Comparison of ENCODE assay signal across 1 cellular context in the genomic region with DNA sequence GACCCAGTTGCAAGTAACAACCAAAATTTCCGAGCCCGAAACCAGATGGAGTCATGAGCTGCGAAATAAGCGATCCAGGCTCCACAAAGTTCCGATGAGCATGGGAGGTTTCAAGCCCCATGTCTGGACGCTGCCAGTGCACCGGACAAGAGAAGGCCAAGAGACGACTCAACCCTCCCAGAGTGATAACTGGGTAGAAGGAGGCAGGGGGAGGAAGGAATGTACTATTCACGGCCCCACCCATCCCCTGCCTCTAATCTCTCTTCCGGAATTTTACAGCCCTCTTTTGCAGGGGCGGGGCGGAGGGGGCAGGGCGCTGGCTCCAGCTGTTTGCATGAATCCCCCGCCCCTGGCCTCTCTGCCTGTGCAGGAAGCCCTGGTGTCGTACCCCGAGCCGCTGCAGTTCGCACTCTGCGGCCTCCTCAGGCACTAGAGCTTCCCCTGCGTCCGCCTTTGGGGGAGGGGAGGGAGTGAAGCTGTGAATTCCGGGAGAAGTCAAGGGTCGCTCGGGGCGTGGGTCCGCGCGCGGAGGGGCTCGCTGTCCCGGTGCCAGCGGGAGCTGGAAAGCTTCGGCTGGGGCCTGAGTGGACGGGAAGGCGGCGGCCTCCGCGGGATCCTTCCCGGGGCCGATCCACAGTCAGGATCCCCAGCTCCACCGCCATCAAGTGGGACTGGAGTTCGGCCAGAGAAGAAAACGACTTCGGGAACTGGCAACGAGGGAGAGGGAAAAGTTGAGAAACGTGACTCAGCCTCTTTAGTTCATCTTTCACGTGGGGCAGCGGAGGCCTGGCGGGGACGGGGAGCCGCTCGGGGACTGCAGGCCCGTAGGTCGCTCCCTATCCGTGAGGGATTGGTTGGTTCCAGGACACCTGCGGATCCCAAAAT.
TF ChIP-seq lines count a peak whose summit lies in the region.

No MANE protein-coding gene starts in this region.

TF ChIP-seq in HepG2, 621 proteins besides CTCF, POLR2A, EP300 and RAD21 (continued from another document and continues in another):
- TF ChIP-seq KLF12 (CRISPR knock-in tag; IDR thresholded peaks at IDR 0.05; ENCODE audit: borderline replicate concordance) = 0 out of 2 replicates have a peak, but pooled peaks have one; percentile 37
- no peak for TF ChIP-seq TRIM22 (IDR thresholded peaks at IDR 0.05)
- no peak for TF ChIP-seq MBNL3 (CRISPR knock-in tag; conservative IDR thresholded peaks at IDR 0.05)
- TF ChIP-seq TBX2 (CRISPR knock-in tag; IDR thresholded peaks at IDR 0.05; ENCODE audit: borderline replicate concordance) = peak; percentile 13; the same call in 1 of the 2 replicates
- TF ChIP-seq, protein P1, sequence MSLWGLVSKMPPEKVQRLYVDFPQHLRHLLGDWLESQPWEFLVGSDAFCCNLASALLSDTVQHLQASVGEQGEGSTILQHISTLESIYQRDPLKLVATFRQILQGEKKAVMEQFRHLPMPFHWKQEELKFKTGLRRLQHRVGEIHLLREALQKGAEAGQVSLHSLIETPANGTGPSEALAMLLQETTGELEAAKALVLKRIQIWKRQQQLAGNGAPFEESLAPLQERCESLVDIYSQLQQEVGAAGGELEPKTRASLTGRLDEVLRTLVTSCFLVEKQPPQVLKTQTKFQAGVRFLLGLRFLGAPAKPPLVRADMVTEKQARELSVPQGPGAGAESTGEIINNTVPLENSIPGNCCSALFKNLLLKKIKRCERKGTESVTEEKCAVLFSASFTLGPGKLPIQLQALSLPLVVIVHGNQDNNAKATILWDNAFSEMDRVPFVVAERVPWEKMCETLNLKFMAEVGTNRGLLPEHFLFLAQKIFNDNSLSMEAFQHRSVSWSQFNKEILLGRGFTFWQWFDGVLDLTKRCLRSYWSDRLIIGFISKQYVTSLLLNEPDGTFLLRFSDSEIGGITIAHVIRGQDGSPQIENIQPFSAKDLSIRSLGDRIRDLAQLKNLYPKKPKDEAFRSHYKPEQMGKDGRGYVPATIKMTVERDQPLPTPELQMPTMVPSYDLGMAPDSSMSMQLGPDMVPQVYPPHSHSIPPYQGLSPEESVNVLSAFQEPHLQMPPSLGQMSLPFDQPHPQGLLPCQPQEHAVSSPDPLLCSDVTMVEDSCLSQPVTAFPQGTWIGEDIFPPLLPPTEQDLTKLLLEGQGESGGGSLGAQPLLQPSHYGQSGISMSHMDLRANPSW (CRISPR knock-in tag; IDR thresholded peaks at IDR 0.05; ENCODE audit: borderline replicate concordance) = no peak
- no peak for TF ChIP-seq ZNF589 (CRISPR knock-in tag; conservative IDR thresholded peaks at IDR 0.05)
- TF ChIP-seq, protein P2, sequence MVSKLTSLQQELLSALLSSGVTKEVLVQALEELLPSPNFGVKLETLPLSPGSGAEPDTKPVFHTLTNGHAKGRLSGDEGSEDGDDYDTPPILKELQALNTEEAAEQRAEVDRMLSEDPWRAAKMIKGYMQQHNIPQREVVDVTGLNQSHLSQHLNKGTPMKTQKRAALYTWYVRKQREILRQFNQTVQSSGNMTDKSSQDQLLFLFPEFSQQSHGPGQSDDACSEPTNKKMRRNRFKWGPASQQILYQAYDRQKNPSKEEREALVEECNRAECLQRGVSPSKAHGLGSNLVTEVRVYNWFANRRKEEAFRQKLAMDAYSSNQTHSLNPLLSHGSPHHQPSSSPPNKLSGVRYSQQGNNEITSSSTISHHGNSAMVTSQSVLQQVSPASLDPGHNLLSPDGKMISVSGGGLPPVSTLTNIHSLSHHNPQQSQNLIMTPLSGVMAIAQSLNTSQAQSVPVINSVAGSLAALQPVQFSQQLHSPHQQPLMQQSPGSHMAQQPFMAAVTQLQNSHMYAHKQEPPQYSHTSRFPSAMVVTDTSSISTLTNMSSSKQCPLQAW (CRISPR knock-in tag; IDR thresholded peaks at IDR 0.05) = 0 out of 2 replicates have a peak, but pooled peaks have one; percentile 40
- TF ChIP-seq RBM22 (optimal IDR thresholded peaks at IDR 0.05; ENCODE audit: low read length) = no peak
- TF ChIP-seq FOXC1 (CRISPR knock-in tag; IDR thresholded peaks at IDR 0.05; ENCODE audit: borderline replicate concordance) = no peak
- TF ChIP-seq ZNF740 (CRISPR knock-in tag; IDR thresholded peaks at IDR 0.05) = no peak
- TF ChIP-seq ZNF672 (CRISPR knock-in tag; IDR thresholded peaks at IDR 0.05) = no peak
- TF ChIP-seq SP2 (CRISPR knock-in tag; IDR thresholded peaks at IDR 0.05) = no peak
- TF ChIP-seq ZNF878 (CRISPR knock-in tag; IDR thresholded peaks at IDR 0.05) = no peak
- no peak for TF ChIP-seq ZNF800 (CRISPR knock-in tag; IDR thresholded peaks at IDR 0.05)
- no peak for TF ChIP-seq ZNF260 (CRISPR knock-in tag; IDR thresholded peaks at IDR 0.05; ENCODE audit: borderline replicate concordance, low read depth)
- TF ChIP-seq TAF15 (IDR thresholded peaks at IDR 0.05; ENCODE audit: low read depth, low read length, poor library complexity, severe bottlenecking) = no peak
- TF ChIP-seq E2F1 (CRISPR knock-in tag; IDR thresholded peaks at IDR 0.05) = no peak
- TF ChIP-seq PHB2 (IDR thresholded peaks at IDR 0.05; ENCODE audit: partially characterized antibody) = no peak
- peak; percentile 65 for TF ChIP-seq ZFX (CRISPR knock-in tag; IDR thresholded peaks at IDR 0.05; ENCODE audit: low read depth)
- peak; percentile 52; the same call in 1 of the 2 replicates for TF ChIP-seq MTA1 (CRISPR knock-in tag; IDR thresholded peaks at IDR 0.05; ENCODE audit: borderline replicate concordance)
- TF ChIP-seq JUND (CRISPR knock-in tag; IDR thresholded peaks at IDR 0.05) = no peak
- TF ChIP-seq, protein P3, sequence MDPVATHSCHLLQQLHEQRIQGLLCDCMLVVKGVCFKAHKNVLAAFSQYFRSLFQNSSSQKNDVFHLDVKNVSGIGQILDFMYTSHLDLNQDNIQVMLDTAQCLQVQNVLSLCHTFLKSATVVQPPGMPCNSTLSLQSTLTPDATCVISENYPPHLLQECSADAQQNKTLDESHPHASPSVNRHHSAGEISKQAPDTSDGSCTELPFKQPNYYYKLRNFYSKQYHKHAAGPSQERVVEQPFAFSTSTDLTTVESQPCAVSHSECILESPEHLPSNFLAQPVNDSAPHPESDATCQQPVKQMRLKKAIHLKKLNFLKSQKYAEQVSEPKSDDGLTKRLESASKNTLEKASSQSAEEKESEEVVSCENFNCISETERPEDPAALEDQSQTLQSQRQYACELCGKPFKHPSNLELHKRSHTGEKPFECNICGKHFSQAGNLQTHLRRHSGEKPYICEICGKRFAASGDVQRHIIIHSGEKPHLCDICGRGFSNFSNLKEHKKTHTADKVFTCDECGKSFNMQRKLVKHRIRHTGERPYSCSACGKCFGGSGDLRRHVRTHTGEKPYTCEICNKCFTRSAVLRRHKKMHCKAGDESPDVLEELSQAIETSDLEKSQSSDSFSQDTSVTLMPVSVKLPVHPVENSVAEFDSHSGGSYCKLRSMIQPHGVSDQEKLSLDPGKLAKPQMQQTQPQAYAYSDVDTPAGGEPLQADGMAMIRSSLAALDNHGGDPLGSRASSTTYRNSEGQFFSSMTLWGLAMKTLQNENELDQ (CRISPR knock-in tag; IDR thresholded peaks at IDR 0.05; ENCODE audit: borderline replicate concordance) = no peak
- no peak for TF ChIP-seq ZFP1 (CRISPR knock-in tag; IDR thresholded peaks at IDR 0.05)
- TF ChIP-seq REL (CRISPR knock-in tag; conservative IDR thresholded peaks at IDR 0.05) = no peak
- no peak for TF ChIP-seq ZNF235 (CRISPR knock-in tag; IDR thresholded peaks at IDR 0.05; ENCODE audit: borderline replicate concordance)
- TF ChIP-seq ZFP36 (IDR thresholded peaks at IDR 0.05; ENCODE audit: borderline replicate concordance, low read depth, low read length, partially characterized antibody) = no peak
- no peak for TF ChIP-seq ZNF383 (CRISPR knock-in tag; IDR thresholded peaks at IDR 0.05; ENCODE audit: borderline replicate concordance)
- no peak for TF ChIP-seq ARNT (IDR thresholded peaks at IDR 0.05)
- TF ChIP-seq, protein P4, sequence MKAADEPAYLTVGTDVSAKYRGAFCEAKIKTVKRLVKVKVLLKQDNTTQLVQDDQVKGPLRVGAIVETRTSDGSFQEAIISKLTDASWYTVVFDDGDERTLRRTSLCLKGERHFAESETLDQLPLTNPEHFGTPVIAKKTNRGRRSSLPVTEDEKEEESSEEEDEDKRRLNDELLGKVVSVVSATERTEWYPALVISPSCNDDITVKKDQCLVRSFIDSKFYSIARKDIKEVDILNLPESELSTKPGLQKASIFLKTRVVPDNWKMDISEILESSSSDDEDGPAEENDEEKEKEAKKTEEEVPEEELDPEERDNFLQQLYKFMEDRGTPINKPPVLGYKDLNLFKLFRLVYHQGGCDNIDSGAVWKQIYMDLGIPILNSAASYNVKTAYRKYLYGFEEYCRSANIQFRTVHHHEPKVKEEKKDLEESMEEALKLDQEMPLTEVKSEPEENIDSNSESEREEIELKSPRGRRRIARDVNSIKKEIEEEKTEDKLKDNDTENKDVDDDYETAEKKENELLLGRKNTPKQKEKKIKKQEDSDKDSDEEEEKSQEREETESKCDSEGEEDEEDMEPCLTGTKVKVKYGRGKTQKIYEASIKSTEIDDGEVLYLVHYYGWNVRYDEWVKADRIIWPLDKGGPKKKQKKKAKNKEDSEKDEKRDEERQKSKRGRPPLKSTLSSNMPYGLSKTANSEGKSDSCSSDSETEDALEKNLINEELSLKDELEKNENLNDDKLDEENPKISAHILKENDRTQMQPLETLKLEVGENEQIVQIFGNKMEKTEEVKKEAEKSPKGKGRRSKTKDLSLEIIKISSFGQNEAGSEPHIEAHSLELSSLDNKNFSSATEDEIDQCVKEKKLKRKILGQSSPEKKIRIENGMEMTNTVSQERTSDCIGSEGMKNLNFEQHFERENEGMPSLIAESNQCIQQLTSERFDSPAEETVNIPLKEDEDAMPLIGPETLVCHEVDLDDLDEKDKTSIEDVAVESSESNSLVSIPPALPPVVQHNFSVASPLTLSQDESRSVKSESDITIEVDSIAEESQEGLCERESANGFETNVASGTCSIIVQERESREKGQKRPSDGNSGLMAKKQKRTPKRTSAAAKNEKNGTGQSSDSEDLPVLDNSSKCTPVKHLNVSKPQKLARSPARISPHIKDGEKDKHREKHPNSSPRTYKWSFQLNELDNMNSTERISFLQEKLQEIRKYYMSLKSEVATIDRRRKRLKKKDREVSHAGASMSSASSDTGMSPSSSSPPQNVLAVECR (CRISPR knock-in tag; IDR thresholded peaks at IDR 0.05; ENCODE audit: borderline replicate concordance) = no peak; the same call in 1 of the 2 replicates
- TF ChIP-seq, protein P5, sequence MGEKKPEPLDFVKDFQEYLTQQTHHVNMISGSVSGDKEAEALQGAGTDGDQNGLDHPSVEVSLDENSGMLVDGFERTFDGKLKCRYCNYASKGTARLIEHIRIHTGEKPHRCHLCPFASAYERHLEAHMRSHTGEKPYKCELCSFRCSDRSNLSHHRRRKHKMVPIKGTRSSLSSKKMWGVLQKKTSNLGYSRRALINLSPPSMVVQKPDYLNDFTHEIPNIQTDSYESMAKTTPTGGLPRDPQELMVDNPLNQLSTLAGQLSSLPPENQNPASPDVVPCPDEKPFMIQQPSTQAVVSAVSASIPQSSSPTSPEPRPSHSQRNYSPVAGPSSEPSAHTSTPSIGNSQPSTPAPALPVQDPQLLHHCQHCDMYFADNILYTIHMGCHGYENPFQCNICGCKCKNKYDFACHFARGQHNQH (CRISPR knock-in tag; IDR thresholded peaks at IDR 0.05) = no peak; the same call in 1 of the 2 replicates
- TF ChIP-seq PAX8 (CRISPR knock-in tag; IDR thresholded peaks at IDR 0.05; ENCODE audit: borderline replicate concordance) = no peak
- no peak; the same call in 1 of the 2 replicates for TF ChIP-seq THAP11 (CRISPR knock-in tag; IDR thresholded peaks at IDR 0.05)
- TF ChIP-seq LCORL (IDR thresholded peaks at IDR 0.05) = no peak
- peak; percentile 50; the same call in 1 of the 2 replicates for TF ChIP-seq LCORL (CRISPR knock-in tag; IDR thresholded peaks at IDR 0.05)
- peak; percentile 57; the same call in 1 of the 2 replicates for TF ChIP-seq ZNF292 (CRISPR knock-in tag; IDR thresholded peaks at IDR 0.05; ENCODE audit: borderline replicate concordance, low read depth)
- TF ChIP-seq ZNF674 (CRISPR knock-in tag; IDR thresholded peaks at IDR 0.05; ENCODE audit: low read depth) = no peak
- no peak for TF ChIP-seq HOXA7 (CRISPR knock-in tag; IDR thresholded peaks at IDR 0.05)
- no peak for TF ChIP-seq MTF1 (CRISPR knock-in tag; IDR thresholded peaks at IDR 0.05)
- TF ChIP-seq FOXM1 (CRISPR knock-in tag; IDR thresholded peaks at IDR 0.05) = no peak
- no peak for TF ChIP-seq DR1 (CRISPR knock-in tag; IDR thresholded peaks at IDR 0.05)
- TF ChIP-seq SIX4 (CRISPR knock-in tag; IDR thresholded peaks at IDR 0.05) = 0 out of 2 replicates have a peak, but pooled peaks have one; percentile 11
- no peak for TF ChIP-seq SIN3B (IDR thresholded peaks at IDR 0.05; ENCODE audit: low read length)
- no peak for TF ChIP-seq ZNF232 (CRISPR knock-in tag; IDR thresholded peaks at IDR 0.05; ENCODE audit: borderline replicate concordance)
- TF ChIP-seq ZNF746 (CRISPR knock-in tag; IDR thresholded peaks at IDR 0.05) = no peak
